Comparison of ENCODE assay signal across 9 cellular contexts in genomic region chr2:263022-263738, GRCh38. TPM values are rescaled to one million over a fixed set of nuclear protein-coding genes. Genes with fewer than 3 reads are reported as not detected.
DNase-seq lines count a peak whose midpoint lies in the region; ATAC-seq and TF ChIP-seq lines count a peak whose summit lies in the region.
"Had no signal": no experiment of that assay in that cellular context is flagged by ENCODE, and none has a peak within 500 bp of the region (broad histone marks: within the 10 kb centered on the region; RNA-seq: fewer than 3 reads in every experiment).

No MANE protein-coding gene starts in this region.

- H3K27me3 ChIP-seq in Caco-2 (replicated peaks; ENCODE audit: control insufficient read depth, insufficient read depth, low read length) = no peaks in the 10 kb centered on the region
- no peaks in the 10 kb centered on the region for H3K27me3 ChIP-seq in RWPE2 (ENCODE audit: insufficient read depth, poor library complexity, severe bottlenecking)
- no peaks in the 10 kb centered on the region for H3K27me3 ChIP-seq in parathyroid adenoma (ENCODE audit: control insufficient read depth, insufficient read depth, low read length)

- H3K9me3 ChIP-seq in Caco-2 (peaks cover 8% of the 10 kb centered on the region; the same call in 1 of the 2 replicates), RWPE2 (ENCODE audit: severe bottlenecking) (peaks cover 3% of the 10 kb centered on the region), parathyroid adenoma (ENCODE audit: control insufficient read depth, low read length) (no peaks in the 10 kb centered on the region)

- H3K79me2 ChIP-seq in parathyroid adenoma = peaks cover 32% of the 10 kb centered on the region

- no peak overlapping the region for H3K9ac ChIP-seq in parathyroid adenoma

- H3K4me1 Mint-ChIP-seq in Caco-2 (ENCODE audit: low read depth, unreplicated experiment) = peaks cover 23% of the 10 kb centered on the region

- DNase-seq in Caco-2 (no peak), RWPE2 (ENCODE audit: low spot score) (no peak), fibroblast of mammary gland (ENCODE audit: low read depth) (no peak), NCI-H146 treated with DMSO at 0.1 percent for 48 hours (lab: John Stamatoyannopoulos, UW; ENCODE audit: unreplicated experiment) (no peak), ecto neural progenitor cell (ENCODE audit: low spot score) (no peak)
- DNase-seq: NCI-H146 had no signal

- peak overlapping the region; percentile 94 for H3K4me2 ChIP-seq in parathyroid adenoma (ENCODE audit: low read length)

- peak overlapping the region; percentile 87 for H3K27ac Mint-ChIP-seq in Caco-2 (ENCODE audit: unreplicated experiment)

- H3K4me3 ChIP-seq in Caco-2 (ENCODE audit: low read depth, low read length) (peak overlapping the region; percentile 96), RWPE2 (ENCODE audit: severe bottlenecking) (peak overlapping the region; percentile 82), fibroblast of mammary gland (ENCODE audit: control insufficient read depth, low read depth, low read length) (peak overlapping the region; percentile 93), parathyroid adenoma (ENCODE audit: low read depth, low read length) (peak overlapping the region; percentile 81)

- peaks cover 15% of the 10 kb centered on the region for H3K36me3 Mint-ChIP-seq in Caco-2 (ENCODE audit: insufficient read depth, unreplicated experiment)

- H3K4me1 ChIP-seq in Caco-2 (peaks cover 32% of the 10 kb centered on the region), RWPE2 (ENCODE audit: insufficient read depth, poor library complexity, severe bottlenecking) (peaks cover 15% of the 10 kb centered on the region), parathyroid adenoma (peaks cover 13% of the 10 kb centered on the region)

- POLR2A ChIA-PET in Caco-2 (lab: Charles Lee) = no interaction called here

- intact Hi-C loops in Caco-2 (cut with micrococcal nuclease; ENCODE audit: unreplicated experiment) = loop anchor here (1.0 kb wide), 1 partner anchor 17 kb away; no protein-coding TSS in a partner anchor

- CTCF ChIA-PET in Caco-2 (lab: Charles Lee) = no interaction called here

- peak overlapping the region; percentile 93 for H2AFZ ChIP-seq in parathyroid adenoma

- H3K4me3 Mint-ChIP-seq in Caco-2 (ENCODE audit: unreplicated experiment) = peak overlapping the region; percentile 86

- peaks cover 9% of the 10 kb centered on the region for H3K9me3 Mint-ChIP-seq in Caco-2 (ENCODE audit: unreplicated experiment)

- ATAC-seq in RWPE2 (ENCODE audit: low read depth) = no peak
- no peak for ATAC-seq in HG02970 (IDR thresholded peaks at IDR 0.05; ENCODE audit: low FRiP score, unreplicated experiment)
- no peak for ATAC-seq in GM19467 (IDR thresholded peaks at IDR 0.05; ENCODE audit: unreplicated experiment)

- no peaks in the 10 kb centered on the region for H3K27me3 Mint-ChIP-seq in Caco-2 (ENCODE audit: insufficient read depth, unreplicated experiment)

- H3K27ac ChIP-seq in RWPE2 (ENCODE audit: poor library complexity, severe bottlenecking) (peak overlapping the region; percentile 58), parathyroid adenoma (peak overlapping the region; percentile 94)

- TF ChIP-seq CTCF in Caco-2 (IDR thresholded peaks at IDR 0.05; ENCODE audit: insufficient read depth in 1 of 2, low read depth in 1 of 2, low read length in 1 of 2, severe bottlenecking in 1 of 2, unreplicated experiment in 1 of 2) = no peak
- TF ChIP-seq CTCF in RWPE2 (IDR thresholded peaks at IDR 0.05; ENCODE audit: poor library complexity, severe bottlenecking) = no peak
- no peak for TF ChIP-seq CTCF in fibroblast of mammary gland (conservative IDR thresholded peaks at IDR 0.05; ENCODE audit: control insufficient read depth, insufficient read depth, low read depth, low read length)
- no peak for TF ChIP-seq CTCF in parathyroid adenoma (IDR thresholded peaks at IDR 0.05)

- H3K36me3 ChIP-seq in Caco-2 (ENCODE audit: control insufficient read depth, insufficient read depth, low read length) (no peaks in the 10 kb centered on the region), RWPE2 (ENCODE audit: low read depth) (peaks cover 30% of the 10 kb centered on the region), parathyroid adenoma (ENCODE audit: control insufficient read depth, insufficient read depth, low read length) (no peaks in the 10 kb centered on the region)

- TSS peak; percentile 37 for BruUV-seq in Caco-2 (replicated peaks; lab: Mats Ljungman, UMichigan)

RNA-seq across cellular contexts. Expression of gene SH3YL1, which starts 0.7 kb away (rescaled TPM):
- 76.0 and 77.3 TPM in 2 replicates for total RNA-seq in Caco-2 (2022)

RNA-seq across cellular contexts. Expression of gene ACP1, which starts 1.6 kb away (rescaled TPM):
- total RNA-seq in Caco-2 (2022) = 166 and 193 TPM in 2 replicates

RNA-seq across cellular contexts. Expression of gene ALKAL2, which starts 24.7 kb away (rescaled TPM):
- total RNA-seq in Caco-2 (2022) = not detected in 2 replicates
